ENCODE assay signal across 20 cellular contexts in genomic region chr15:80611543-80612080, GRCh38.
"Had no signal": no experiment of that assay in that cellular context is flagged by ENCODE, and none has a peak within 500 bp of the region (broad histone marks: within the 10 kb centered on the region; RNA-seq: fewer than 3 reads in every experiment).

No MANE protein-coding gene starts in this region.

- H3K36me3 Mint-ChIP-seq: activated CD4-positive, alpha-beta memory T cell treated with anti-CD3 and anti-CD28 coated beads for 36 hours; activated naive CD4-positive, alpha-beta T cell treated with anti-CD3 and anti-CD28 coated beads, Interleukin-2, amount 50 U/mL, for 24 hours had no signal

- H3K9ac ChIP-seq: SK-N-SH had no signal

- H3K36me3 ChIP-seq: breast epithelium, Peyer's patch, SJCRH30 had no signal

- H3K27ac Mint-ChIP-seq: activated CD4-positive, alpha-beta memory T cell treated with anti-CD3 and anti-CD28 coated beads for 36 hours; activated CD4-positive, alpha-beta T cell treated with anti-CD3 and anti-CD28 coated beads, Interleukin-2, amount 10 ng/mL, durations not matched to agents 7 days and 5 days; activated naive CD4-positive, alpha-beta T cell treated with anti-CD3 and anti-CD28 coated beads, Interleukin-2, amount 50 U/mL, for 24 hours; activated T-cell treated with anti-CD3 and anti-CD28 coated beads, Interleukin-2, amount 50 U/mL, for 24 hours; activated T-helper 1 cell treated with anti-CD3 and anti-CD28 coated beads, Interleukin-12 subunit alpha, Interleukin-12 subunit beta, Interleukin-2, Interleukin-4 antibody, amounts not matched to agents 30 ng/mL and 10 ng/mL and 1 ng/mL, durations not matched to agents 14 hours and 24 hours and 36 hours had no signal

- H3K4me1 Mint-ChIP-seq: activated CD4-positive, alpha-beta T cell treated with anti-CD3 and anti-CD28 coated beads, Interleukin-2, amount 10 ng/mL, durations not matched to agents 7 days and 5 days; activated naive CD4-positive, alpha-beta T cell treated with anti-CD3 and anti-CD28 coated beads, Interleukin-2, amount 50 U/mL, for 24 hours had no signal

- H3K27me3 ChIP-seq: breast epithelium, Peyer's patch had no signal

- H3K9me3 ChIP-seq: breast epithelium, Peyer's patch, SJCRH30, SK-N-SH had no signal

- H3K4me2 ChIP-seq: SK-N-SH had no signal

- H3K4me3 ChIP-seq: breast epithelium, Peyer's patch, SJCRH30 had no signal

- H3K27ac ChIP-seq: breast epithelium, Peyer's patch, RWPE1, SJCRH30 had no signal

- H3K4me1 ChIP-seq: SJCRH30 had no signal

- H3K9me3 Mint-ChIP-seq: activated CD4-positive, alpha-beta memory T cell treated with anti-CD3 and anti-CD28 coated beads for 36 hours; activated CD4-positive, alpha-beta T cell treated with anti-CD3 and anti-CD28 coated beads, Interleukin-2, amount 10 ng/mL, durations not matched to agents 7 days and 5 days; activated naive CD4-positive, alpha-beta T cell treated with anti-CD3 and anti-CD28 coated beads, Interleukin-2, amount 50 U/mL, for 24 hours; activated T-cell treated with anti-CD3 and anti-CD28 coated beads, Interleukin-2, amount 50 U/mL, for 24 hours; activated T-helper 1 cell treated with anti-CD3 and anti-CD28 coated beads, Interleukin-12 subunit alpha, Interleukin-12 subunit beta, Interleukin-2, Interleukin-4 antibody, amounts not matched to agents 30 ng/mL and 10 ng/mL and 1 ng/mL, durations not matched to agents 14 hours and 24 hours and 36 hours had no signal

- H3K4me3 Mint-ChIP-seq: activated CD4-positive, alpha-beta memory T cell treated with anti-CD3 and anti-CD28 coated beads for 36 hours; activated CD4-positive, alpha-beta T cell treated with anti-CD3 and anti-CD28 coated beads, Interleukin-2, amount 10 ng/mL, durations not matched to agents 7 days and 5 days; activated naive CD4-positive, alpha-beta T cell treated with anti-CD3 and anti-CD28 coated beads, Interleukin-2, amount 50 U/mL, for 24 hours; activated T-cell treated with anti-CD3 and anti-CD28 coated beads, Interleukin-2, amount 50 U/mL, for 24 hours; activated T-helper 1 cell treated with anti-CD3 and anti-CD28 coated beads, Interleukin-12 subunit alpha, Interleukin-12 subunit beta, Interleukin-2, Interleukin-4 antibody, amounts not matched to agents 30 ng/mL and 10 ng/mL and 1 ng/mL, durations not matched to agents 14 hours and 24 hours and 36 hours had no signal

- DNase-seq: activated CD4-positive, alpha-beta memory T cell treated with anti-CD3 and anti-CD28 coated beads for 36 hours; activated CD4-positive, alpha-beta T cell treated with anti-CD3 and anti-CD28 coated beads, Interleukin-2, amount 10 ng/mL, durations not matched to agents 7 days and 5 days; activated CD4-positive, CD25-positive, alpha-beta regulatory T cell; activated effector memory CD4-positive, alpha-beta T cell treated with Interleukin-2 at 50 U/mL for 16 hours; activated naive CD4-positive, alpha-beta T cell; activated T-cell treated with anti-CD3 and anti-CD28 coated beads, Interleukin-2, amount 50 U/mL, for 24 hours; aorta; Kasumi-1; KBM-7; NCI-H187 treated with DMSO at 0.1 percent for 48 hours; NCI-H2081 treated with DMSO at 0.1 percent for 48 hours; Peyer's patch; Right ventricle myocardium superior; SJCRH30; SK-N-SH; T-helper 1 cell had no signal
